Comparison of ENCODE assay signal across 1 cellular context in genomic region chr9:34653610-34654072, GRCh38.
TF ChIP-seq lines count a peak whose summit lies in the region.

No MANE protein-coding gene starts in this region.

TF ChIP-seq in GM23338, 12 proteins besides CTCF, POLR2A, EP300 and RAD21 (continued from another document):
- TF ChIP-seq ZNF114 (CRISPR knock-in tag; IDR thresholded peaks at IDR 0.05) (no peak), EZH2phosphoT487 (IDR thresholded peaks at IDR 0.05; ENCODE audit: unreplicated experiment) (no peak), CREB1 (CRISPR knock-in tag; IDR thresholded peaks at IDR 0.05; ENCODE audit: low read depth) (no peak), STAT1 (IDR thresholded peaks at IDR 0.05; ENCODE audit: unreplicated experiment) (no peak), ZNF331 (CRISPR knock-in tag; IDR thresholded peaks at IDR 0.05; ENCODE audit: low read depth) (no peak), EZH2 (IDR thresholded peaks at IDR 0.05; ENCODE audit: low read depth, unreplicated experiment) (no peak)
- TF ChIP-seq, protein P1, sequence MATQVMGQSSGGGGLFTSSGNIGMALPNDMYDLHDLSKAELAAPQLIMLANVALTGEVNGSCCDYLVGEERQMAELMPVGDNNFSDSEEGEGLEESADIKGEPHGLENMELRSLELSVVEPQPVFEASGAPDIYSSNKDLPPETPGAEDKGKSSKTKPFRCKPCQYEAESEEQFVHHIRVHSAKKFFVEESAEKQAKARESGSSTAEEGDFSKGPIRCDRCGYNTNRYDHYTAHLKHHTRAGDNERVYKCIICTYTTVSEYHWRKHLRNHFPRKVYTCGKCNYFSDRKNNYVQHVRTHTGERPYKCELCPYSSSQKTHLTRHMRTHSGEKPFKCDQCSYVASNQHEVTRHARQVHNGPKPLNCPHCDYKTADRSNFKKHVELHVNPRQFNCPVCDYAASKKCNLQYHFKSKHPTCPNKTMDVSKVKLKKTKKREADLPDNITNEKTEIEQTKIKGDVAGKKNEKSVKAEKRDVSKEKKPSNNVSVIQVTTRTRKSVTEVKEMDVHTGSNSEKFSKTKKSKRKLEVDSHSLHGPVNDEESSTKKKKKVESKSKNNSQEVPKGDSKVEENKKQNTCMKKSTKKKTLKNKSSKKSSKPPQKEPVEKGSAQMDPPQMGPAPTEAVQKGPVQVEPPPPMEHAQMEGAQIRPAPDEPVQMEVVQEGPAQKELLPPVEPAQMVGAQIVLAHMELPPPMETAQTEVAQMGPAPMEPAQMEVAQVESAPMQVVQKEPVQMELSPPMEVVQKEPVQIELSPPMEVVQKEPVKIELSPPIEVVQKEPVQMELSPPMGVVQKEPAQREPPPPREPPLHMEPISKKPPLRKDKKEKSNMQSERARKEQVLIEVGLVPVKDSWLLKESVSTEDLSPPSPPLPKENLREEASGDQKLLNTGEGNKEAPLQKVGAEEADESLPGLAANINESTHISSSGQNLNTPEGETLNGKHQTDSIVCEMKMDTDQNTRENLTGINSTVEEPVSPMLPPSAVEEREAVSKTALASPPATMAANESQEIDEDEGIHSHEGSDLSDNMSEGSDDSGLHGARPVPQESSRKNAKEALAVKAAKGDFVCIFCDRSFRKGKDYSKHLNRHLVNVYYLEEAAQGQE (IDR thresholded peaks at IDR 0.05; ENCODE audit: unreplicated experiment), result no peak
